ENCODE assay signal across 19 cellular contexts in genomic region chr1:43671193-43671592, GRCh38. TPM values are rescaled to one million over a fixed set of nuclear protein-coding genes. Genes with fewer than 3 reads are reported as not detected.
DNase-seq lines count a peak whose midpoint lies in the region; ATAC-seq and TF ChIP-seq lines count a peak whose summit lies in the region.
"Had no signal": no experiment of that assay in that cellular context is flagged by ENCODE, and none has a peak within 500 bp of the region (broad histone marks: within the 10 kb centered on the region; RNA-seq: fewer than 3 reads in every experiment).

No MANE protein-coding gene starts in this region.

- H3K27me3 ChIP-seq in Panc1 (ENCODE audit: control insufficient read depth, insufficient read depth, low read length), result no peaks in the 10 kb centered on the region
- H3K27me3 ChIP-seq: dorsolateral prefrontal cortex had no signal

- in situ Hi-C loops in Panc1 (cut with HindIII; ENCODE audit: low pct_unique_long_range_greater_than_20kb, low sequenced_read_pairs), result no loop called here

- H3K27me3 Mint-ChIP-seq in nephron progenitor cell (ENCODE audit: low read depth, poor library complexity) (no peaks in the 10 kb centered on the region), osteocyte (ENCODE audit: unreplicated experiment) (no peaks in the 10 kb centered on the region)
- H3K27me3 Mint-ChIP-seq: activated naive CD8-positive, alpha-beta T cell treated with anti-CD3 and anti-CD28 coated beads, Interleukin-2, amount 50 U/mL, for 24 hours; CD4-positive, alpha-beta memory T cell; IgD-negative memory B cell had no signal

- intact Hi-C loops in Panc1 (cut with micrococcal nuclease; ENCODE audit: unreplicated experiment), result no loop called here

- peaks cover 28% of the 10 kb centered on the region for H3K36me3 ChIP-seq in Panc1 (ENCODE audit: control insufficient read depth, insufficient read depth, low read length)

- H3K36me3 Mint-ChIP-seq in nephron progenitor cell (ENCODE audit: low read depth) (peaks cover 82% of the 10 kb centered on the region), osteocyte (ENCODE audit: unreplicated experiment) (peaks cover 54% of the 10 kb centered on the region)

- DNase-seq in AG10803 (ENCODE audit: low read depth) (peak; percentile 21), Panc1 (ENCODE audit: low read depth, low spot score) (no peak), fibroblast of gingiva (ENCODE audit: low read depth) (peak; percentile 18), nephron progenitor cell (no peak), A172 (ENCODE audit: low spot score) (no peak), middle frontal gyrus (ENCODE audit: extremely low spot score, low spot score) (no peak), osteocyte (ENCODE audit: extremely low spot score, unreplicated experiment) (no peak)
- no peak for DNase-seq in stimulated activated CD8-positive, alpha-beta memory T cell treated with anti-CD3 and anti-CD28 coated beads, Interleukin-4, amount 100 ng/mL, for 48 hours
- DNase-seq: activated CD4-positive, alpha-beta T cell treated with anti-CD3 and anti-CD28 coated beads for 4 hours; activated naive CD8-positive, alpha-beta T cell treated with anti-CD3 and anti-CD28 coated beads, Interleukin-2, amount 50 U/mL, for 24 hours; CD4-positive, alpha-beta memory T cell; MM.1S; mucosa of descending colon; NCI-H1436; NCI-H526; SHP77 treated with DMSO at 0.1 percent for 48 hours; substantia nigra had no signal

- POLR2A ChIA-PET in Panc1 (lab: Charles Lee), result no interaction called here

- no peak overlapping the region for H3K27ac ChIP-seq in Panc1 (ENCODE audit: low read length)

- ATAC-seq in Panc1, result 0 out of 2 replicates have a peak, but pooled peaks have one; percentile 36
- ATAC-seq: activated naive CD8-positive, alpha-beta T cell treated with anti-CD3 and anti-CD28 coated beads, Interleukin-2, amount 50 U/mL, for 24 hours; mucosa of descending colon had no signal

- H3K4me3 ChIP-seq in AG10803 (ENCODE audit: low read length) (no peak overlapping the region), Panc1 (ENCODE audit: low read depth in 2 of 2, low read length in 2 of 2) (no peak overlapping the region)
- H3K4me3 ChIP-seq: dorsolateral prefrontal cortex, mucosa of descending colon had no signal

- BruUV-seq in Panc1 (replicated peaks; lab: Mats Ljungman, UMichigan), result no TSS peak

- CTCF ChIA-PET in Panc1 (lab: Charles Lee), result no interaction called here

- no peaks in the 10 kb centered on the region for H3K9me3 ChIP-seq in Panc1 (ENCODE audit: control insufficient read depth, insufficient read depth, low read depth, low read length)
- H3K9me3 ChIP-seq: mucosa of descending colon had no signal

- H3K9me3 Mint-ChIP-seq in nephron progenitor cell (no peaks in the 10 kb centered on the region), osteocyte (ENCODE audit: unreplicated experiment) (no peaks in the 10 kb centered on the region)
- H3K9me3 Mint-ChIP-seq: activated naive CD8-positive, alpha-beta T cell treated with anti-CD3 and anti-CD28 coated beads, Interleukin-2, amount 50 U/mL, for 24 hours; CD4-positive, alpha-beta memory T cell; IgD-negative memory B cell had no signal

- H3K4me3 Mint-ChIP-seq in nephron progenitor cell (no peak overlapping the region), osteocyte (ENCODE audit: unreplicated experiment) (no peak overlapping the region)
- H3K4me3 Mint-ChIP-seq: activated naive CD8-positive, alpha-beta T cell treated with anti-CD3 and anti-CD28 coated beads, Interleukin-2, amount 50 U/mL, for 24 hours; CD4-positive, alpha-beta memory T cell; IgD-negative memory B cell had no signal

- H3K4me1 Mint-ChIP-seq in nephron progenitor cell, result peaks cover 10% of the 10 kb centered on the region
- H3K4me1 Mint-ChIP-seq in osteocyte (ENCODE audit: unreplicated experiment), result no peaks in the 10 kb centered on the region
- H3K4me1 Mint-ChIP-seq: activated naive CD8-positive, alpha-beta T cell treated with anti-CD3 and anti-CD28 coated beads, Interleukin-2, amount 50 U/mL, for 24 hours had no signal

- H3K27ac Mint-ChIP-seq in nephron progenitor cell, result peak overlapping the region; percentile 45
- H3K27ac Mint-ChIP-seq in osteocyte (ENCODE audit: unreplicated experiment), result no peak overlapping the region
- H3K27ac Mint-ChIP-seq: activated naive CD8-positive, alpha-beta T cell treated with anti-CD3 and anti-CD28 coated beads, Interleukin-2, amount 50 U/mL, for 24 hours had no signal

- TF ChIP-seq CTCF in AG10803 (conservative IDR thresholded peaks at IDR 0.05; ENCODE audit: low read length) (no peak), Panc1 (IDR thresholded peaks at IDR 0.05) (no peak), nephron progenitor cell (IDR thresholded peaks at IDR 0.05) (no peak), osteocyte (IDR thresholded peaks at IDR 0.05) (no peak)

- no peaks in the 10 kb centered on the region for H3K4me1 ChIP-seq in Panc1 (ENCODE audit: control insufficient read depth, insufficient read depth, low read length)

RNA-seq across cellular contexts. Expression of gene KDM4A, which starts 21.2 kb away (rescaled TPM):
- total RNA-seq in Panc1 (2021; ENCODE audit: unreplicated experiment) (48.2 TPM), osteocyte (51.9 and 55.8 TPM in 2 replicates)
- 42.7 TPM for polyA plus RNA-seq in Panc1 (2012; ENCODE audit: insufficient read length)
- total RNA-seq in A172 (2014; rRNA removed; shearing (Covaris generic)), result 21.8 and 26.2 TPM in 2 replicates

RNA-seq across cellular contexts. Expression of gene ST3GAL3, which starts 36.1 kb away (rescaled TPM):
- total RNA-seq in Panc1 (2021; ENCODE audit: unreplicated experiment) (26.0 TPM), osteocyte (23.5 and 26.4 TPM in 2 replicates)
- polyA plus RNA-seq in Panc1 (2012; ENCODE audit: insufficient read length), result 17.9 TPM
- 7.4 and 8.9 TPM in 2 replicates for total RNA-seq in A172 (2014; rRNA removed; shearing (Covaris generic))

Comparison
In these comparisons a context has a peak if more than half of its experiments do, and no peak if none do; other contexts are left out.
1. DNase-seq: peak in AG10803 (single experiment) and fibroblast of gingiva (single experiment); none in Panc1 (single experiment), nephron progenitor cell (single experiment), A172 (single experiment), middle frontal gyrus (single experiment), osteocyte (single experiment) and stimulated activated CD8-positive, alpha-beta memory T cell treated with anti-CD3 and anti-CD28 coated beads, Interleukin-4, amount 100 ng/mL, for 48 hours (single experiment).